In genomic region chr10:31669367-31669766, GRCh38 we compare ENCODE assay signal across 18 cellular contexts.
DNase-seq lines count a peak whose midpoint lies in the region; ATAC-seq and TF ChIP-seq lines count a peak whose summit lies in the region.
"Had no signal": no experiment of that assay in that cellular context is flagged by ENCODE, and none has a peak within 500 bp of the region (broad histone marks: within the 10 kb centered on the region; RNA-seq: fewer than 3 reads in every experiment).

No MANE protein-coding gene starts in this region.

- H4K20me1 ChIP-seq in neural progenitor cell (ENCODE audit: low read depth), result no peaks in the 10 kb centered on the region
- H4K20me1 ChIP-seq: BLaER1 had no signal

- CTCF ChIA-PET in CD8-positive, alpha-beta T cell (lab: Charles Lee), result no interaction called here

- H3K9me3 Mint-ChIP-seq in neural progenitor cell, result peaks cover 23% of the 10 kb centered on the region
- peaks cover 3% of the 10 kb centered on the region for H3K9me3 Mint-ChIP-seq in CD8-positive, alpha-beta T cell
- H3K9me3 Mint-ChIP-seq in activated T-helper 17 cell treated with anti-CD3 and anti-CD28 coated beads, Interleukin-2, amount 50 U/mL, for 72 hours, result peaks cover 14% of the 10 kb centered on the region

- no peaks in the 10 kb centered on the region for H3K36me3 Mint-ChIP-seq in neural progenitor cell
- H3K36me3 Mint-ChIP-seq in CD8-positive, alpha-beta T cell, result no peaks in the 10 kb centered on the region
- no peaks in the 10 kb centered on the region for H3K36me3 Mint-ChIP-seq in activated T-helper 17 cell treated with anti-CD3 and anti-CD28 coated beads, Interleukin-2, amount 50 U/mL, for 72 hours (ENCODE audit: low read depth)

- no peak overlapping the region for H3K4me3 ChIP-seq in neural progenitor cell
- no peak overlapping the region for H3K4me3 ChIP-seq in CD8-positive, alpha-beta T cell (ENCODE audit: low read depth, low read length)
- H3K4me3 ChIP-seq: A549, BLaER1, K562, Peyer's patch had no signal

- no peaks in the 10 kb centered on the region for H3K4me1 ChIP-seq in neural progenitor cell
- H3K4me1 ChIP-seq in CD8-positive, alpha-beta T cell (ENCODE audit: insufficient read depth, low read length), result no peaks in the 10 kb centered on the region
- H3K4me1 ChIP-seq: A549, BLaER1, Peyer's patch had no signal

- H3K4me3 Mint-ChIP-seq in neural progenitor cell, result no peak overlapping the region
- no peak overlapping the region for H3K4me3 Mint-ChIP-seq in CD8-positive, alpha-beta T cell
- no peak overlapping the region for H3K4me3 Mint-ChIP-seq in activated T-helper 17 cell treated with anti-CD3 and anti-CD28 coated beads, Interleukin-2, amount 50 U/mL, for 72 hours
- H3K4me3 Mint-ChIP-seq: activated CD4-positive, alpha-beta memory T cell treated with anti-CD3 and anti-CD28 coated beads for 36 hours had no signal

- no peak overlapping the region for H3K9ac ChIP-seq in neural progenitor cell
- H3K9ac ChIP-seq: BLaER1, SK-N-SH had no signal

- intact Hi-C loops in CD8-positive, alpha-beta T cell (cut with DNase I, micrococcal nuclease), result no loop called here

- H3K27ac Mint-ChIP-seq in neural progenitor cell, result peak overlapping the region; percentile 50
- H3K27ac Mint-ChIP-seq in CD8-positive, alpha-beta T cell, result no peak overlapping the region
- no peak overlapping the region for H3K27ac Mint-ChIP-seq in activated T-helper 17 cell treated with anti-CD3 and anti-CD28 coated beads, Interleukin-2, amount 50 U/mL, for 72 hours
- H3K27ac Mint-ChIP-seq: activated CD4-positive, alpha-beta memory T cell treated with anti-CD3 and anti-CD28 coated beads for 36 hours had no signal

- H3K27me3 Mint-ChIP-seq in neural progenitor cell (ENCODE audit: insufficient read depth, low read depth), result peaks cover 10% of the 10 kb centered on the region
- H3K27me3 Mint-ChIP-seq in CD8-positive, alpha-beta T cell (ENCODE audit: low read depth), result no peaks in the 10 kb centered on the region
- H3K27me3 Mint-ChIP-seq in activated T-helper 17 cell treated with anti-CD3 and anti-CD28 coated beads, Interleukin-2, amount 50 U/mL, for 72 hours, result peaks cover 4% of the 10 kb centered on the region

- TF ChIP-seq CTCF in neural progenitor cell (IDR thresholded peaks at IDR 0.05), result no peak
- no peak for TF ChIP-seq CTCF in CD8-positive, alpha-beta T cell (IDR thresholded peaks at IDR 0.05)

- no peak for ATAC-seq in HG02884 (IDR thresholded peaks at IDR 0.05; ENCODE audit: unreplicated experiment)
- ATAC-seq in CD8-positive, alpha-beta T cell, result no peak
- ATAC-seq in activated T-helper 17 cell treated with anti-CD3 and anti-CD28 coated beads, Interleukin-2, amount 50 U/mL, for 72 hours (replicated peaks), result no peak
- ATAC-seq: A549, K562, left lobe of liver had no signal

- POLR2A ChIA-PET in CD8-positive, alpha-beta T cell (lab: Charles Lee), result no interaction called here

- no peak overlapping the region for H3K4me2 ChIP-seq in neural progenitor cell
- H3K4me2 ChIP-seq: A549, BLaER1, SK-N-SH had no signal

- H3K27ac ChIP-seq in neural progenitor cell, result no peak overlapping the region
- H3K27ac ChIP-seq in CD8-positive, alpha-beta T cell (ENCODE audit: low read depth, low read length), result no peak overlapping the region
- H3K27ac ChIP-seq: A549, BLaER1, Peyer's patch had no signal

- no peaks in the 10 kb centered on the region for H3F3A ChIP-seq in neural progenitor cell (ENCODE audit: low read depth)

- no peaks in the 10 kb centered on the region for H3K9me3 ChIP-seq in neural progenitor cell (ENCODE audit: low read depth)
- H3K9me3 ChIP-seq in CD8-positive, alpha-beta T cell (ENCODE audit: low read length), result no peaks in the 10 kb centered on the region
- H3K9me3 ChIP-seq: A549, BLaER1, Peyer's patch, SK-N-SH had no signal

- no peaks in the 10 kb centered on the region for H3K36me3 ChIP-seq in neural progenitor cell
- no peaks in the 10 kb centered on the region for H3K36me3 ChIP-seq in CD8-positive, alpha-beta T cell (ENCODE audit: insufficient read depth, low read length)
- H3K36me3 ChIP-seq: BLaER1, Peyer's patch had no signal

- no peak overlapping the region for H2AFZ ChIP-seq in neural progenitor cell (replicated peaks)

- no peaks in the 10 kb centered on the region for H3K27me3 ChIP-seq in neural progenitor cell
- no peaks in the 10 kb centered on the region for H3K27me3 ChIP-seq in CD8-positive, alpha-beta T cell (ENCODE audit: insufficient read depth, low read length)
- H3K27me3 ChIP-seq: BLaER1, Peyer's patch had no signal

- DNase-seq in Ammon's horn (ENCODE audit: low spot score) (peak; percentile 80), NCI-H69 (lab: John Stamatoyannopoulos, UW) (peak; percentile 70), epidermal melanocyte (ENCODE audit: insufficient read length, low spot score) (peak; percentile 72), neural progenitor cell (ENCODE audit: low spot score) (no peak), HuH-7.5 (ENCODE audit: low spot score) (no peak)
- DNase-seq in CD8-positive, alpha-beta T cell, result no peak
- DNase-seq: activated CD4-positive, alpha-beta memory T cell treated with anti-CD3 and anti-CD28 coated beads for 36 hours; central memory CD4-positive, alpha-beta T cell; GDM1; NCI-H1694 treated with DMSO at 0.1 percent for 48 hours; Peyer's patch; SK-N-SH had no signal

- no peaks in the 10 kb centered on the region for H3K79me2 ChIP-seq in neural progenitor cell (ENCODE audit: low read depth)

- peaks cover 25% of the 10 kb centered on the region for H3K4me1 Mint-ChIP-seq in neural progenitor cell
- no peaks in the 10 kb centered on the region for H3K4me1 Mint-ChIP-seq in CD8-positive, alpha-beta T cell (ENCODE audit: low read depth)
- H3K4me1 Mint-ChIP-seq in activated T-helper 17 cell treated with anti-CD3 and anti-CD28 coated beads, Interleukin-2, amount 50 U/mL, for 72 hours, result no peaks in the 10 kb centered on the region

Comparison
In these comparisons a context has a peak if more than half of its experiments do, and no peak if none do; other contexts are left out.
1. DNase-seq: peak in Ammon's horn (single experiment), NCI-H69 (single experiment) and epidermal melanocyte (single experiment); none in neural progenitor cell (single experiment), HuH-7.5 (single experiment) and CD8-positive, alpha-beta T cell (0 of 7).